In the genomic region with DNA sequence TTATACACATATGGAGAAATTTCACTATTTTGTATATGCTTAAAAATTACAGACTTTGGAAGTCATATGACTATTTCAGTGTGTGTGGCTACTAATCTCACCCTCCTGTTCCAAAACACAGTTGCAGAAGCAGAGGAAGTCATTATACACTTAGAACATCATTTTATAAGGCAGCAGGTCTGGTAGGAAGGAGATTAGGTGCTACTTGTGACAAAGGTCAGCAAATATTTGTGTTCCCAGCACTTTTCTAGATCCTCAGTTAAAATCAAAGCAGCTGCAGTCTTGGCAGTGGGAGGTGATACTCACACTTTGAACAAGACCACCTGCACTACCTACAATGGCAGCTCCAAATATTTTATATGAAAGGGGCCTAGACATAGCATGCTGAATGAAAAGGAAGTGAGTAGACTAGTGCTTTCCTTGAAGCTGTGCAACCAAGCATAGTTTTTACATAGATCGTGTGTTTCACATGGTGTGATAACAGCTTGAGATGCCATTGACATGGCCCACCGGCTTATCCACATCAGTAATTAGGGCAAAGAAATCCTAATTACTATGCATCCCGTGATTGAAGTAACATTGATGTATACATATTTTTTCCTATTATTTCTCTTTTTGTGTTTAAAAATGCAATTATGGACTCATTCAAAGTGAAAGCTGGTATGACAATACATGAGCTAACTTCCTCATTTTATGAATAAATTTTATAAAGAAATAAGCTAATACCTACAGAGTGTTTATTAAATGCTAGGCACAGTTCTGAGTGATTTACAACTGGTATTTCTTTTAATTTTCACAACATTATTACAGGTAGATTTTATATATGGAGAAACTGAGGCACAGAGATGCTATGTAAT, we compare ENCODE assay signal across 27 cellular contexts. TPM values are rescaled to one million over a fixed set of nuclear protein-coding genes. Genes with fewer than 3 reads are reported as not detected.
A peak's percentile ranks its signal among the peaks of the same experiment; 100 is the strongest.
DNase-seq lines count a peak whose midpoint lies in the region; ATAC-seq, FAIRE-seq and TF ChIP-seq lines count a peak whose summit lies in the region.
"Had no signal": no experiment of that assay in that cellular context is flagged by ENCODE, and none has a peak within 500 bp of the region (broad histone marks: within the 10 kb centered on the region; RNA-seq: fewer than 3 reads in every experiment).

No MANE protein-coding gene starts in this region.

- no peak for TF ChIP-seq POLR2A in GM18505 (IDR thresholded peaks at IDR 0.05; ENCODE audit: borderline replicate concordance, extremely low read depth, insufficient read depth, insufficient read length)

- peak overlapping the region; percentile 19; the same call in 1 of the 2 replicates for H2AFZ ChIP-seq in OCI-LY3 (ENCODE audit: low read depth, low read length)

- no peaks in the 10 kb centered on the region for H4K20me1 ChIP-seq in BLaER1
- H4K20me1 ChIP-seq in OCI-LY3 (ENCODE audit: insufficient read depth, low read length) = no peaks in the 10 kb centered on the region

- ATAC-seq in GM18505 (IDR thresholded peaks at IDR 0.05; ENCODE audit: unreplicated experiment) = peak; percentile 87
- ATAC-seq in HG02885 (IDR thresholded peaks at IDR 0.05; ENCODE audit: poor library complexity, unreplicated experiment) = peak; percentile 71
- ATAC-seq: left cardiac atrium, natural killer cell, Panc1, sciatic nerve had no signal

- no peak for DNase-seq in GM19239 (ENCODE audit: insufficient read length, low spot score)
- DNase-seq in LoVo (ENCODE audit: low spot score) = no peak
- DNase-seq in MG63 = no peak
- DNase-seq in A172 (ENCODE audit: low spot score) = no peak
- DNase-seq: activated CD4-positive, alpha-beta T cell treated with anti-CD3 and anti-CD28 coated beads, Interleukin-2, amount 50 U/mL, for 48 hours; activated effector memory CD4-positive, alpha-beta T cell treated with anti-CD3 and anti-CD28 coated beads, Interleukin-2, amount 50 U/mL, for 16 hours; colonic mucosa; glutamatergic neuron; GOT3; left cardiac atrium; natural killer cell; NCI-H1694; NCI-H226; NCI-H82; ovary; T-helper 2 cell had no signal

- no peaks in the 10 kb centered on the region for H3K27me3 ChIP-seq in BLaER1
- H3K27me3 ChIP-seq in OCI-LY3 (ENCODE audit: low read depth, low read length) = 0 out of 2 replicates have a peak, but pooled peaks cover 3% of the 10 kb centered on the region
- H3K27me3 ChIP-seq in MG63 = no peaks in the 10 kb centered on the region
- H3K27me3 ChIP-seq: colonic mucosa, ovary, SJSA1 had no signal

- H3K27ac ChIP-seq in BLaER1 (no peak overlapping the region), OCI-LY3 (ENCODE audit: low read length) (peak overlapping the region; percentile 13; the same call in 1 of the 2 replicates)
- H3K27ac ChIP-seq: C4-2B, colonic mucosa, ovary, SJSA1 had no signal

- H3K4me3 ChIP-seq in BLaER1 (no peak overlapping the region), OCI-LY3 (ENCODE audit: low read length) (peak overlapping the region; percentile 61), MG63 (no peak overlapping the region)
- H3K4me3 ChIP-seq: colonic mucosa, ovary, SJSA1 had no signal

- peaks cover 11% of the 10 kb centered on the region for H3K4me1 ChIP-seq in BLaER1
- H3K4me1 ChIP-seq in OCI-LY3 (ENCODE audit: low read length) = peaks cover 16% of the 10 kb centered on the region
- H3K4me1 ChIP-seq: colonic mucosa, SJSA1 had no signal

- H3K9me3 ChIP-seq in BLaER1 = no peaks in the 10 kb centered on the region
- no peaks in the 10 kb centered on the region for H3K9me3 ChIP-seq in OCI-LY3 (ENCODE audit: insufficient read depth, low read length)
- H3K9me3 ChIP-seq in MG63 = no peaks in the 10 kb centered on the region
- H3K9me3 ChIP-seq: colonic mucosa, ovary, SJSA1 had no signal

- H3K9ac ChIP-seq in BLaER1 (no peak overlapping the region), OCI-LY3 (ENCODE audit: low read length) (no peak overlapping the region)

- H3K36me3 ChIP-seq in BLaER1 (no peaks in the 10 kb centered on the region), OCI-LY3 (replicated peaks; ENCODE audit: low read depth, low read length) (no peaks in the 10 kb centered on the region), MG63 (no peaks in the 10 kb centered on the region)
- H3K36me3 ChIP-seq: colonic mucosa, ovary, SJSA1 had no signal

- no peak for TF ChIP-seq CTCF in OCI-LY3 (IDR thresholded peaks at IDR 0.05; ENCODE audit: low read depth, low read length)

- peak overlapping the region; percentile 48 for H3K4me2 ChIP-seq in BLaER1
- peak overlapping the region; percentile 64 for H3K4me2 ChIP-seq in OCI-LY3 (ENCODE audit: low read length)

- FAIRE-seq in GM19239 (lab: Jason Lieb, UNC) = no peak
- FAIRE-seq: endometrium had no signal

- H3K79me2 ChIP-seq in OCI-LY3 (ENCODE audit: low read length) = no peaks in the 10 kb centered on the region

RNA-seq across cellular contexts. Expression of a gene that starts 5.3 kb away (rescaled TPM):
- not detected in 2 replicates for total RNA-seq in MG63 (2014; rRNA removed; shearing (Covaris generic); ENCODE audit: low replicate concordance)
- total RNA-seq in A172 (2014; rRNA removed; shearing (Covaris generic)) = not detected in 2 replicates
- total RNA-seq: colonic mucosa, fibroblast of lung, natural killer cell, SJSA1, temporal lobe had no signal

RNA-seq across cellular contexts. Expression of a gene that starts 58.3 kb away (rescaled TPM):
- 2,316 and 2,927 TPM in 2 replicates for total RNA-seq in MG63 (2014; rRNA removed; shearing (Covaris generic); ENCODE audit: low replicate concordance)
- total RNA-seq in A172 (2014; rRNA removed; shearing (Covaris generic)) = 1,131 and 1,257 TPM in 2 replicates
